2 cellular contexts compared by ENCODE assay signal in the genomic region with DNA sequence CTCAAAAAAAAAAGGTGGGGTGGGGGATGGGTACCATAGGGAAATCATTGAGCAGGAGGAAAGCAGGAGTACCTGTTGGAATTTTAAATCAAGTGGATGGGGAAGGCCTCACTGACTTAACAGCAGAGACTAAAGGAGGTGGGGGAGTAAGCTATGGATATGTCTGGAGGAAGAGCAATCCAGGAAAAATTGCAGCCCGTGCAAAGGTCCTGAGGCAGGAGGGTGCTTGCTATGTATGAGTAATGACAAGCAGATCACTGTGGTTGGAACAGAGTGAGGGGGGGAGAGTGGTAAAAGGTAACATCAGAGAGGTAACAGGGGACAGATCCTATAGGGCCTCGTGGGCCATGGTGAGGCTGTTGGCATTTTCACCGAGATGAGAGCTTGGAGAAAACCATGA.
TF ChIP-seq lines count a peak whose summit lies in the region.

No MANE protein-coding gene starts in this region.

TF ChIP-seq in K562, 482 proteins besides CTCF, POLR2A, EP300 and RAD21:
- TF ChIP-seq GTF2E2 (tag; IDR thresholded peaks at IDR 0.05) (no peak), RBM25 (IDR thresholded peaks at IDR 0.05; ENCODE audit: low read depth, low read length, severe bottlenecking) (peak; percentile 35)

TF ChIP-seq in GM12891, 5 proteins besides CTCF, POLR2A, EP300 and RAD21:
- TF ChIP-seq PAX5 (IDR thresholded peaks at IDR 0.05; ENCODE audit: insufficient read depth, low read length, severe bottlenecking) (no peak), SPI1 (IDR thresholded peaks at IDR 0.05; ENCODE audit: low read depth, low read length) (no peak), TAF1 (IDR thresholded peaks at IDR 0.05; ENCODE audit: low read depth, low read length) (no peak), POLR2AphosphoS5 (IDR thresholded peaks at IDR 0.05; ENCODE audit: low read depth, low read length) (no peak), POU2F2 (IDR thresholded peaks at IDR 0.05; ENCODE audit: low read depth, low read length) (no peak)
